In the genomic region with DNA sequence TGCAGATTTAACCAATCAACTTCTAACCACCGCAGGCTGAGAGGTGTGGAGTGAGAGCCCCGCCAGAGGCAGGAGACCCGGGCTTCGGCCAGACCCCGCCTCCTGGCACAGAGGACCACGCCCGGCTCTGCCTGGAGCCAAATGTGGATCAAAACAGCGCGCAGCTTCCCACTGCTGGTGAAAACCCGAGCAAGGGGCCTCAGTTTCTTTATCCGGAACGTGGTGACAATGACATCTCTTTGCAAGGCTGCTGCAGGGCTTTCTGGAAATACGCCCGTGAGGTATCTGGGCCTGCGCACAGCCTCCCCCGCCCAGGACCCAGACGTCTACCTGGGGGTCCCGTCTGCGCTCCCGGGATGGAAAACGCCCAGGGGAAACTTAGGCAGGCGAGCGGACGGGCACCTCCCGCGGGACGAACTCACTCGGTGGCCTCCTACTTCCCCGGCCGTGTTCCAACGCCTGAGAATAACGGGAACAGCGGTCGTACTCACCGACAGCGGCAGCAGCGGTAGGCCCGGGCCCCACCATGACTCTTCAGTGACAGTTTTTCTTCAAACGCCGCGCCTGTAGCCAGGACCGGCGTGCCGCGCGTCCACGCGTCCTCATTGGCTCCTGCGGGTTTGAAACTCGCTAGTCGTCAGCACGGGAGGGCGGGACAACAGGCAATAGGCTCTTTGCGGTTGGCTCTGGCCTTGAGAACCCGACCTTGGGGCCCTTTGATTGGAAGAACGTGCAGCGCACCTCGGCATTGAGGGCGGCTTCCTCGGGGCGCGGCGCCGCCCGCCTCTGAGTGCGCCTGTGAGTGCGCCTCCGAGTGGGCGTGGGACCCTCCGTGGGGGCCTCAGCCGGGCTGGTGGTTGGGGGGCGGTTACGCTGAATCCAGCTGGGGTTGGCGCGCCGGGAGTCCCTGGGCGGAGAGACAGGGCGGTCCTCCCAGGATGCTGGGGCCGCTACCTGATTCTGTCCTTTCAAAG, we compare ENCODE assay signal across 1 cellular context.
TF ChIP-seq lines count a peak whose summit lies in the region.

A gene with protein sequence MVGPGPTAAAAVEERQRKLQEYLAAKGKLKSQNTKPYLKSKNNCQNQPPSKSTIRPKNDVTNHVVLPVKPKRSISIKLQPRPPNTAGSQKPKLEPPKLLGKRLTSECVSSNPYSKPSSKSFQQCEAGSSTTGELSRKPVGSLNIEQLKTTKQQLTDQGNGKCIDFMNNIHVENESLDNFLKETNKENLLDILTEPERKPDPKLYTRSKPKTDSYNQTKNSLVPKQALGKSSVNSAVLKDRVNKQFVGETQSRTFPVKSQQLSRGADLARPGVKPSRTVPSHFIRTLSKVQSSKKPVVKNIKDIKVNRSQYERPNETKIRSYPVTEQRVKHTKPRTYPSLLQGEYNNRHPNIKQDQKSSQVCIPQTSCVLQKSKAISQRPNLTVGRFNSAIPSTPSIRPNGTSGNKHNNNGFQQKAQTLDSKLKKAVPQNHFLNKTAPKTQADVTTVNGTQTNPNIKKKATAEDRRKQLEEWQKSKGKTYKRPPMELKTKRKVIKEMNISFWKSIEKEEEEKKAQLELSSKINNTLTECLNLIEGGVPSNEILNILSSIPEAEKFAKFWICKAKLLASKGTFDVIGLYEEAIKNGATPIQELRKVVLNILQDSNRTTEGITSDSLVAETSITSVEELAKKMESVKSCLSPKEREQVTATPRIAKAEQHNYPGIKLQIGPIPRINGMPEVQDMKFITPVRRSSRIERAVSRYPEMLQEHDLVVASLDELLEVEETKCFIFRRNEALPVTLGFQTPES (minus strand): TSS at position 539 of the 974 bp plus-strand sequence. CDS start 11 bp downstream, at position 528.

TF ChIP-seq in GM12878, 131 proteins besides CTCF, POLR2A, EP300 and RAD21 (continued from another document):
- TF ChIP-seq, protein P1, sequence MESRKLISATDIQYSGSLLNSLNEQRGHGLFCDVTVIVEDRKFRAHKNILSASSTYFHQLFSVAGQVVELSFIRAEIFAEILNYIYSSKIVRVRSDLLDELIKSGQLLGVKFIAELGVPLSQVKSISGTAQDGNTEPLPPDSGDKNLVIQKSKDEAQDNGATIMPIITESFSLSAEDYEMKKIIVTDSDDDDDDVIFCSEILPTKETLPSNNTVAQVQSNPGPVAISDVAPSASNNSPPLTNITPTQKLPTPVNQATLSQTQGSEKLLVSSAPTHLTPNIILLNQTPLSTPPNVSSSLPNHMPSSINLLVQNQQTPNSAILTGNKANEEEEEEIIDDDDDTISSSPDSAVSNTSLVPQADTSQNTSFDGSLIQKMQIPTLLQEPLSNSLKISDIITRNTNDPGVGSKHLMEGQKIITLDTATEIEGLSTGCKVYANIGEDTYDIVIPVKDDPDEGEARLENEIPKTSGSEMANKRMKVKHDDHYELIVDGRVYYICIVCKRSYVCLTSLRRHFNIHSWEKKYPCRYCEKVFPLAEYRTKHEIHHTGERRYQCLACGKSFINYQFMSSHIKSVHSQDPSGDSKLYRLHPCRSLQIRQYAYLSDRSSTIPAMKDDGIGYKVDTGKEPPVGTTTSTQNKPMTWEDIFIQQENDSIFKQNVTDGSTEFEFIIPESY (IDR thresholded peaks at IDR 0.05): no peak
- TF ChIP-seq, protein P2, sequence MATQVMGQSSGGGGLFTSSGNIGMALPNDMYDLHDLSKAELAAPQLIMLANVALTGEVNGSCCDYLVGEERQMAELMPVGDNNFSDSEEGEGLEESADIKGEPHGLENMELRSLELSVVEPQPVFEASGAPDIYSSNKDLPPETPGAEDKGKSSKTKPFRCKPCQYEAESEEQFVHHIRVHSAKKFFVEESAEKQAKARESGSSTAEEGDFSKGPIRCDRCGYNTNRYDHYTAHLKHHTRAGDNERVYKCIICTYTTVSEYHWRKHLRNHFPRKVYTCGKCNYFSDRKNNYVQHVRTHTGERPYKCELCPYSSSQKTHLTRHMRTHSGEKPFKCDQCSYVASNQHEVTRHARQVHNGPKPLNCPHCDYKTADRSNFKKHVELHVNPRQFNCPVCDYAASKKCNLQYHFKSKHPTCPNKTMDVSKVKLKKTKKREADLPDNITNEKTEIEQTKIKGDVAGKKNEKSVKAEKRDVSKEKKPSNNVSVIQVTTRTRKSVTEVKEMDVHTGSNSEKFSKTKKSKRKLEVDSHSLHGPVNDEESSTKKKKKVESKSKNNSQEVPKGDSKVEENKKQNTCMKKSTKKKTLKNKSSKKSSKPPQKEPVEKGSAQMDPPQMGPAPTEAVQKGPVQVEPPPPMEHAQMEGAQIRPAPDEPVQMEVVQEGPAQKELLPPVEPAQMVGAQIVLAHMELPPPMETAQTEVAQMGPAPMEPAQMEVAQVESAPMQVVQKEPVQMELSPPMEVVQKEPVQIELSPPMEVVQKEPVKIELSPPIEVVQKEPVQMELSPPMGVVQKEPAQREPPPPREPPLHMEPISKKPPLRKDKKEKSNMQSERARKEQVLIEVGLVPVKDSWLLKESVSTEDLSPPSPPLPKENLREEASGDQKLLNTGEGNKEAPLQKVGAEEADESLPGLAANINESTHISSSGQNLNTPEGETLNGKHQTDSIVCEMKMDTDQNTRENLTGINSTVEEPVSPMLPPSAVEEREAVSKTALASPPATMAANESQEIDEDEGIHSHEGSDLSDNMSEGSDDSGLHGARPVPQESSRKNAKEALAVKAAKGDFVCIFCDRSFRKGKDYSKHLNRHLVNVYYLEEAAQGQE (IDR thresholded peaks at IDR 0.05; ENCODE audit: low read depth, low read length): no peak
- no peak for TF ChIP-seq RAD51 (IDR thresholded peaks at IDR 0.05)
- no peak for TF ChIP-seq NFXL1 (IDR thresholded peaks at IDR 0.05; ENCODE audit: borderline replicate concordance)
- TF ChIP-seq HDAC2 (IDR thresholded peaks at IDR 0.05): no peak
- 0 out of 2 replicates have a peak, but pooled peaks have one; percentile 36 for TF ChIP-seq STAT1 (conservative IDR thresholded peaks at IDR 0.05)
- no peak for TF ChIP-seq PAX8 (IDR thresholded peaks at IDR 0.05)
- peak; percentile 28; the same call in 1 of the 3 replicates for TF ChIP-seq POU2F2 (IDR thresholded peaks at IDR 0.05; ENCODE audit: borderline replicate concordance, low read depth, low read length)
- TF ChIP-seq JUNB (IDR thresholded peaks at IDR 0.05): no peak
- no peak for TF ChIP-seq PAX5 (IDR thresholded peaks at IDR 0.05; ENCODE audit: borderline replicate concordance, low read depth, low read length)
- TF ChIP-seq, protein P3, sequence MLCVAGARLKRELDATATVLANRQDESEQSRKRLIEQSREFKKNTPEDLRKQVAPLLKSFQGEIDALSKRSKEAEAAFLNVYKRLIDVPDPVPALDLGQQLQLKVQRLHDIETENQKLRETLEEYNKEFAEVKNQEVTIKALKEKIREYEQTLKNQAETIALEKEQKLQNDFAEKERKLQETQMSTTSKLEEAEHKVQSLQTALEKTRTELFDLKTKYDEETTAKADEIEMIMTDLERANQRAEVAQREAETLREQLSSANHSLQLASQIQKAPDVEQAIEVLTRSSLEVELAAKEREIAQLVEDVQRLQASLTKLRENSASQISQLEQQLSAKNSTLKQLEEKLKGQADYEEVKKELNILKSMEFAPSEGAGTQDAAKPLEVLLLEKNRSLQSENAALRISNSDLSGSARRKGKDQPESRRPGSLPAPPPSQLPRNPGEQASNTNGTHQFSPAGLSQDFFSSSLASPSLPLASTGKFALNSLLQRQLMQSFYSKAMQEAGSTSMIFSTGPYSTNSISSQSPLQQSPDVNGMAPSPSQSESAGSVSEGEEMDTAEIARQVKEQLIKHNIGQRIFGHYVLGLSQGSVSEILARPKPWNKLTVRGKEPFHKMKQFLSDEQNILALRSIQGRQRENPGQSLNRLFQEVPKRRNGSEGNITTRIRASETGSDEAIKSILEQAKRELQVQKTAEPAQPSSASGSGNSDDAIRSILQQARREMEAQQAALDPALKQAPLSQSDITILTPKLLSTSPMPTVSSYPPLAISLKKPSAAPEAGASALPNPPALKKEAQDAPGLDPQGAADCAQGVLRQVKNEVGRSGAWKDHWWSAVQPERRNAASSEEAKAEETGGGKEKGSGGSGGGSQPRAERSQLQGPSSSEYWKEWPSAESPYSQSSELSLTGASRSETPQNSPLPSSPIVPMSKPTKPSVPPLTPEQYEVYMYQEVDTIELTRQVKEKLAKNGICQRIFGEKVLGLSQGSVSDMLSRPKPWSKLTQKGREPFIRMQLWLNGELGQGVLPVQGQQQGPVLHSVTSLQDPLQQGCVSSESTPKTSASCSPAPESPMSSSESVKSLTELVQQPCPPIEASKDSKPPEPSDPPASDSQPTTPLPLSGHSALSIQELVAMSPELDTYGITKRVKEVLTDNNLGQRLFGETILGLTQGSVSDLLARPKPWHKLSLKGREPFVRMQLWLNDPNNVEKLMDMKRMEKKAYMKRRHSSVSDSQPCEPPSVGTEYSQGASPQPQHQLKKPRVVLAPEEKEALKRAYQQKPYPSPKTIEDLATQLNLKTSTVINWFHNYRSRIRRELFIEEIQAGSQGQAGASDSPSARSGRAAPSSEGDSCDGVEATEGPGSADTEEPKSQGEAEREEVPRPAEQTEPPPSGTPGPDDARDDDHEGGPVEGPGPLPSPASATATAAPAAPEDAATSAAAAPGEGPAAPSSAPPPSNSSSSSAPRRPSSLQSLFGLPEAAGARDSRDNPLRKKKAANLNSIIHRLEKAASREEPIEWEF (IDR thresholded peaks at IDR 0.05; ENCODE audit: insufficient replicate concordance, low read depth, low read length): no peak
- no peak for TF ChIP-seq DPF2 (IDR thresholded peaks at IDR 0.05)
- no peak for TF ChIP-seq CBX5 (IDR thresholded peaks at IDR 0.05; ENCODE audit: low read depth)
- TF ChIP-seq IKZF1 (conservative IDR thresholded peaks at IDR 0.05): 0 out of 2 replicates have a peak, but pooled peaks have one; percentile 24
- TF ChIP-seq BHLHE40 (IDR thresholded peaks at IDR 0.05; ENCODE audit: borderline replicate concordance in 1 of 2, low read depth in 2 of 2, low read length in 1 of 2): peak; percentile 53 to 83; a peak in 3 of 4 replicates
- no peak for TF ChIP-seq CHD4 (IDR thresholded peaks at IDR 0.05)
- TF ChIP-seq BCL11A (IDR thresholded peaks at IDR 0.05; ENCODE audit: low read depth, low read length): no peak
- no peak for TF ChIP-seq CBX3 (IDR thresholded peaks at IDR 0.05; ENCODE audit: borderline replicate concordance, low read depth)
- TF ChIP-seq, protein P4, sequence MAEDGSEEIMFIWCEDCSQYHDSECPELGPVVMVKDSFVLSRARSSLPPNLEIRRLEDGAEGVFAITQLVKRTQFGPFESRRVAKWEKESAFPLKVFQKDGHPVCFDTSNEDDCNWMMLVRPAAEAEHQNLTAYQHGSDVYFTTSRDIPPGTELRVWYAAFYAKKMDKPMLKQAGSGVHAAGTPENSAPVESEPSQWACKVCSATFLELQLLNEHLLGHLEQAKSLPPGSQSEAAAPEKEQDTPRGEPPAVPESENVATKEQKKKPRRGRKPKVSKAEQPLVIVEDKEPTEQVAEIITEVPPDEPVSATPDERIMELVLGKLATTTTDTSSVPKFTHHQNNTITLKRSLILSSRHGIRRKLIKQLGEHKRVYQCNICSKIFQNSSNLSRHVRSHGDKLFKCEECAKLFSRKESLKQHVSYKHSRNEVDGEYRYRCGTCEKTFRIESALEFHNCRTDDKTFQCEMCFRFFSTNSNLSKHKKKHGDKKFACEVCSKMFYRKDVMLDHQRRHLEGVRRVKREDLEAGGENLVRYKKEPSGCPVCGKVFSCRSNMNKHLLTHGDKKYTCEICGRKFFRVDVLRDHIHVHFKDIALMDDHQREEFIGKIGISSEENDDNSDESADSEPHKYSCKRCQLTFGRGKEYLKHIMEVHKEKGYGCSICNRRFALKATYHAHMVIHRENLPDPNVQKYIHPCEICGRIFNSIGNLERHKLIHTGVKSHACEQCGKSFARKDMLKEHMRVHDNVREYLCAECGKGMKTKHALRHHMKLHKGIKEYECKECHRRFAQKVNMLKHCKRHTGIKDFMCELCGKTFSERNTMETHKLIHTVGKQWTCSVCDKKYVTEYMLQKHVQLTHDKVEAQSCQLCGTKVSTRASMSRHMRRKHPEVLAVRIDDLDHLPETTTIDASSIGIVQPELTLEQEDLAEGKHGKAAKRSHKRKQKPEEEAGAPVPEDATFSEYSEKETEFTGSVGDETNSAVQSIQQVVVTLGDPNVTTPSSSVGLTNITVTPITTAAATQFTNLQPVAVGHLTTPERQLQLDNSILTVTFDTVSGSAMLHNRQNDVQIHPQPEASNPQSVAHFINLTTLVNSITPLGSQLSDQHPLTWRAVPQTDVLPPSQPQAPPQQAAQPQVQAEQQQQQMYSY (CRISPR knock-in tag; IDR thresholded peaks at IDR 0.05): no peak
- TF ChIP-seq TBL1XR1 (IDR thresholded peaks at IDR 0.05; ENCODE audit: low read depth, low read length): no peak
- TF ChIP-seq, protein P5, sequence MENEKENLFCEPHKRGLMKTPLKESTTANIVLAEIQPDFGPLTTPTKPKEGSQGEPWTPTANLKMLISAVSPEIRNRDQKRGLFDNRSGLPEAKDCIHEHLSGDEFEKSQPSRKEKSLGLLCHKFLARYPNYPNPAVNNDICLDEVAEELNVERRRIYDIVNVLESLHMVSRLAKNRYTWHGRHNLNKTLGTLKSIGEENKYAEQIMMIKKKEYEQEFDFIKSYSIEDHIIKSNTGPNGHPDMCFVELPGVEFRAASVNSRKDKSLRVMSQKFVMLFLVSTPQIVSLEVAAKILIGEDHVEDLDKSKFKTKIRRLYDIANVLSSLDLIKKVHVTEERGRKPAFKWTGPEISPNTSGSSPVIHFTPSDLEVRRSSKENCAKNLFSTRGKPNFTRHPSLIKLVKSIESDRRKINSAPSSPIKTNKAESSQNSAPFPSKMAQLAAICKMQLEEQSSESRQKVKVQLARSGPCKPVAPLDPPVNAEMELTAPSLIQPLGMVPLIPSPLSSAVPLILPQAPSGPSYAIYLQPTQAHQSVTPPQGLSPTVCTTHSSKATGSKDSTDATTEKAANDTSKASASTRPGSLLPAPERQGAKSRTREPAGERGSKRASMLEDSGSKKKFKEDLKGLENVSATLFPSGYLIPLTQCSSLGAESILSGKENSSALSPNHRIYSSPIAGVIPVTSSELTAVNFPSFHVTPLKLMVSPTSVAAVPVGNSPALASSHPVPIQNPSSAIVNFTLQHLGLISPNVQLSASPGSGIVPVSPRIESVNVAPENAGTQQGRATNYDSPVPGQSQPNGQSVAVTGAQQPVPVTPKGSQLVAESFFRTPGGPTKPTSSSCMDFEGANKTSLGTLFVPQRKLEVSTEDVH (IDR thresholded peaks at IDR 0.05; ENCODE audit: low read depth, partially characterized antibody): no peak
- TF ChIP-seq, protein P6, sequence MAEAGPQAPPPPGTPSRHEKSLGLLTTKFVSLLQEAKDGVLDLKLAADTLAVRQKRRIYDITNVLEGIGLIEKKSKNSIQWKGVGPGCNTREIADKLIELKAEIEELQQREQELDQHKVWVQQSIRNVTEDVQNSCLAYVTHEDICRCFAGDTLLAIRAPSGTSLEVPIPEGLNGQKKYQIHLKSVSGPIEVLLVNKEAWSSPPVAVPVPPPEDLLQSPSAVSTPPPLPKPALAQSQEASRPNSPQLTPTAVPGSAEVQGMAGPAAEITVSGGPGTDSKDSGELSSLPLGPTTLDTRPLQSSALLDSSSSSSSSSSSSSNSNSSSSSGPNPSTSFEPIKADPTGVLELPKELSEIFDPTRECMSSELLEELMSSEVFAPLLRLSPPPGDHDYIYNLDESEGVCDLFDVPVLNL (IDR thresholded peaks at IDR 0.05; ENCODE audit: low read depth, low read length): peak; percentile 97
- no peak for TF ChIP-seq ZBED1 (IDR thresholded peaks at IDR 0.05; ENCODE audit: borderline replicate concordance)
TF ChIP-seq in GM12878: peak in this region for 35.
